In genomic region chr1:120117371-120118177, GRCh38 we compare ENCODE assay signal across 8 cellular contexts. TPM values are rescaled to one million over a fixed set of nuclear protein-coding genes. Genes with fewer than 3 reads are reported as not detected.
DNase-seq lines count a peak whose midpoint lies in the region; ATAC-seq and TF ChIP-seq lines count a peak whose summit lies in the region.
"Not testable (repeated sequence)": the region's sequence is repeated elsewhere in the genome, so short reads cannot be mapped to it uniquely, and the experiment has no call there.

No MANE protein-coding gene starts in this region.

- not testable (repeated sequence) for H3K27me3 ChIP-seq in AG04450 (ENCODE audit: control insufficient read depth, insufficient read depth, low read length); MG63; adrenal gland; cardiac muscle cell; osteoblast (ENCODE audit: insufficient read depth, low read length)

- H3K4me3 ChIP-seq in AG04450 (ENCODE audit: low read depth, low read length); MG63; adrenal gland; cardiac muscle cell; osteoblast (ENCODE audit: insufficient read depth, low read length): not testable (repeated sequence)

- peak overlapping the region; percentile 57 for H3K27ac ChIP-seq in AG04450 (ENCODE audit: low read depth, low read length)
- peak overlapping the region in 1 of 5 donors; percentile 29 for H3K27ac ChIP-seq in adrenal gland
- H3K27ac ChIP-seq in cardiac muscle cell = peak overlapping the region; percentile 71
- H3K27ac ChIP-seq in osteoblast (ENCODE audit: low read depth, low read length) = peak overlapping the region; percentile 67

- not testable (repeated sequence) for TF ChIP-seq POLR2A in adrenal gland (IDR thresholded peaks at IDR 0.05)

- DNase-seq in AG04450 (ENCODE audit: low read depth, low spot score) (peak; percentile 27), MG63 (peak; percentile 9), adrenal gland (peak; percentile 35 to 80 (median 59)), cardiac muscle cell (ENCODE audit: low read depth in 1 of 2, low spot score in 1 of 2) (peak in 1 of 2 donors; percentile 3)
- DNase-seq in osteoblast (ENCODE audit: insufficient read length, low spot score, missing footprints) = not testable (repeated sequence)

- POLR2A ChIA-PET in AG04450 (lab: Yijun Ruan, JAX) = not testable (repeated sequence)

- not testable (repeated sequence) for TF ChIP-seq CTCF in AG04450 (IDR thresholded peaks at IDR 0.05; ENCODE audit: low read depth, low read length); adrenal gland (IDR thresholded peaks at IDR 0.05); cardiac muscle cell (IDR thresholded peaks at IDR 0.05; ENCODE audit: low read depth, low read length); osteoblast (IDR thresholded peaks at IDR 0.05; ENCODE audit: extremely low read depth, low read depth, low read length)

- CTCF ChIA-PET in AG04450 (lab: Charles Lee) = not testable (repeated sequence)

- not testable (repeated sequence) for H3K79me2 ChIP-seq in osteoblast (ENCODE audit: insufficient read depth, low read length)

- not testable (repeated sequence) for H3K4me2 ChIP-seq in osteoblast (ENCODE audit: insufficient read depth, low read length)

- WGBS in adrenal gland, 4 donors = 42 to 50% (median 47%) methylated on average over 2 to 3 of the region's 4 CpGs

- not testable (repeated sequence) for H3K4me1 ChIP-seq in adrenal gland (replicated peaks in 1 of 2); cardiac muscle cell (ENCODE audit: low read depth); osteoblast (ENCODE audit: insufficient read depth, low read length)

- H2AFZ ChIP-seq in osteoblast (ENCODE audit: low read length) = not testable (repeated sequence)

- intact Hi-C loops in adrenal gland (cut with DNase I) = not testable (repeated sequence)

- not testable (repeated sequence) for H3K9me3 ChIP-seq in AG04450 (ENCODE audit: control insufficient read depth, insufficient read depth, low read length); MG63; adrenal gland (replicated peaks in 1 of 3); cardiac muscle cell (ENCODE audit: low read depth); osteoblast (ENCODE audit: low read depth, low read length)

- peak; percentile 49 for ATAC-seq in GM18519 (IDR thresholded peaks at IDR 0.05; ENCODE audit: low FRiP score, unreplicated experiment)
- ATAC-seq in GM21529 (IDR thresholded peaks at IDR 0.05; ENCODE audit: unreplicated experiment) = peak; percentile 57
- ATAC-seq in HG03064 (IDR thresholded peaks at IDR 0.05; ENCODE audit: low read depth, unreplicated experiment) = peak; percentile 58

- H4K20me1 ChIP-seq in osteoblast (ENCODE audit: insufficient read depth, low read length) = not testable (repeated sequence)

- H3K36me3 ChIP-seq in MG63; adrenal gland (replicated peaks in 1 of 2); cardiac muscle cell; osteoblast (ENCODE audit: insufficient read depth, low read length): not testable (repeated sequence)

RNA-seq across cellular contexts. Expression of gene NOTCH2, which starts 48.1 kb away (rescaled TPM):
- polyA plus RNA-seq in AG04450 (2011; rRNA removed) = 47.0 and 56.9 TPM in 2 replicates
- polyA minus RNA-seq in AG04450 (2011; rRNA and poly(A)+ RNA removed) = 274 and 335 TPM in 2 replicates
- 70.0 and 76.4 TPM in 2 replicates for total RNA-seq in MG63 (2014; rRNA removed; shearing (Covaris generic); ENCODE audit: low replicate concordance)
- total RNA-seq in adrenal gland = 100 to 1,000 TPM in 2 of 8 donors, 10 to 100 TPM in 6; 56.0 to 138 (median 81.0) TPM
- polyA plus RNA-seq in adrenal gland = 10 to 100 TPM in 1 of 3 donors, 1 to 10 TPM in 2; 5.4 to 21.1 (median 9.3) TPM
- 38.9 and 52.3 TPM in 2 replicates for total RNA-seq in cardiac muscle cell
- polyA plus RNA-seq in cardiac muscle cell = 25.6 and 34.3 TPM in 2 replicates
- 305 and 330 TPM in 2 replicates for total RNA-seq in osteoblast

RNA-seq across cellular contexts. Expression of gene SEC22B, which starts 58.7 kb away (rescaled TPM):
- polyA plus RNA-seq in AG04450 (2011; rRNA removed) (60.0 and 73.9 TPM in 2 replicates), adrenal gland (10 to 100 TPM; 18.0 to 59.8 (median 25.7) TPM), cardiac muscle cell (22.8 and 23.9 TPM in 2 replicates)
- 47.4 and 71.4 TPM in 2 replicates for polyA minus RNA-seq in AG04450 (2011; rRNA and poly(A)+ RNA removed)
- total RNA-seq in MG63 (2014; rRNA removed; shearing (Covaris generic); ENCODE audit: low replicate concordance) = 9.9 and 14.8 TPM in 2 replicates
- total RNA-seq in adrenal gland (10 to 100 TPM; 22.5 to 44.8 (median 31.8) TPM), cardiac muscle cell (16.0 and 16.1 TPM in 2 replicates), osteoblast (95.2 and 118 TPM in 2 replicates)
